1 cellular context compared by ENCODE assay signal in the genomic region with DNA sequence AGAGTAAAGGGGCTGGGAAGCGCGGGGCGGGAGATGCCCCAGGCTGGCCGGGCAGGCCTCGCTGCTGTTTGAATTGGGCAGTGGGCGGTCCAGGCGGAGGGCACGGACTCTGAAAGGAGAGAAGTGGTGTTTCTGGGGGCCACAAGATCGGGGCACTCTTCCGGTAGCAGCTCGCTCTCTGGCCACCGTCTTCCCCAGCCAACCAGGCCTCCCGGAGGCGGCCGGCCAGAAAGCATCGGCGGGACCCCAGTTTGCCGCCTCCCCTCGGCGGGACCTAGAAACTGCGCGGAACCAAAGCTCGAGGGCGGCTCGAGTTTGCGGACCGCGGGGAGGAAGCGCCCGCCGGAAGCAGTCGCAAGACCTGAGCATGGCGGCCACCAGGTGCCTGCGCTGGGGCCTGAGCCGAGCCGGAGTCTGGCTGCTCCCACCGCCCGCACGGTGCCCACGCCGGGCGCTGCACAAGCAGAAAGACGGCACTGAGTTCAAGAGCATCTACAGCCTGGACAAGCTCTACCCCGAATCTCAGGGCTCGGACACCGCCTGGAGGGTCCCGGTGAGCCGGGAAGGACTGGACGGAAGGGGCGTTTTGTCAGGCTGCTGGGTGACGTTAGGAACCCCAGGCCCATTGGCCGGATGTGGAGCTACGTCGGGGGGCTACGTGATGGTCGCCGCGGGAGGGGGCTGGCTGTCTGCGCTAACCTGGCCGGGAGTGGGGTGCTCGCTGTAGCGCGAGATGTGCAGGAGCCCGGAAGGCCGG.
TF ChIP-seq lines count a peak whose summit lies in the region.

Gene MRPL58 (plus strand): TSS at position 351 of the 757 bp plus-strand sequence. CDS start 17 bp downstream, at position 368.

TF ChIP-seq in WTC11, 78 proteins besides CTCF, POLR2A, EP300 and RAD21 (continued from another document and continues in another):
- TF ChIP-seq, protein P1, sequence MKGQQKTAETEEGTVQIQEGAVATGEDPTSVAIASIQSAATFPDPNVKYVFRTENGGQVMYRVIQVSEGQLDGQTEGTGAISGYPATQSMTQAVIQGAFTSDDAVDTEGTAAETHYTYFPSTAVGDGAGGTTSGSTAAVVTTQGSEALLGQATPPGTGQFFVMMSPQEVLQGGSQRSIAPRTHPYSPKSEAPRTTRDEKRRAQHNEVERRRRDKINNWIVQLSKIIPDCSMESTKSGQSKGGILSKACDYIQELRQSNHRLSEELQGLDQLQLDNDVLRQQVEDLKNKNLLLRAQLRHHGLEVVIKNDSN (CRISPR knock-in tag; IDR thresholded peaks at IDR 0.05): peak; percentile 65; the same call in 1 of the 2 replicates
- TF ChIP-seq PREB (CRISPR knock-in tag; IDR thresholded peaks at IDR 0.05; ENCODE audit: borderline replicate concordance): 0 out of 2 replicates have a peak, but pooled peaks have one; percentile 80
- TF ChIP-seq, protein P2, sequence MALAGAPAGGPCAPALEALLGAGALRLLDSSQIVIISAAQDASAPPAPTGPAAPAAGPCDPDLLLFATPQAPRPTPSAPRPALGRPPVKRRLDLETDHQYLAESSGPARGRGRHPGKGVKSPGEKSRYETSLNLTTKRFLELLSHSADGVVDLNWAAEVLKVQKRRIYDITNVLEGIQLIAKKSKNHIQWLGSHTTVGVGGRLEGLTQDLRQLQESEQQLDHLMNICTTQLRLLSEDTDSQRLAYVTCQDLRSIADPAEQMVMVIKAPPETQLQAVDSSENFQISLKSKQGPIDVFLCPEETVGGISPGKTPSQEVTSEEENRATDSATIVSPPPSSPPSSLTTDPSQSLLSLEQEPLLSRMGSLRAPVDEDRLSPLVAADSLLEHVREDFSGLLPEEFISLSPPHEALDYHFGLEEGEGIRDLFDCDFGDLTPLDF (CRISPR knock-in tag; IDR thresholded peaks at IDR 0.05): no peak
- peak; percentile 28; the same call in 1 of the 2 replicates for TF ChIP-seq FOXP1 (CRISPR knock-in tag; IDR thresholded peaks at IDR 0.05; ENCODE audit: borderline replicate concordance)
- TF ChIP-seq FOXJ3 (CRISPR knock-in tag; IDR thresholded peaks at IDR 0.05; ENCODE audit: borderline replicate concordance): no peak
- TF ChIP-seq, protein P3, sequence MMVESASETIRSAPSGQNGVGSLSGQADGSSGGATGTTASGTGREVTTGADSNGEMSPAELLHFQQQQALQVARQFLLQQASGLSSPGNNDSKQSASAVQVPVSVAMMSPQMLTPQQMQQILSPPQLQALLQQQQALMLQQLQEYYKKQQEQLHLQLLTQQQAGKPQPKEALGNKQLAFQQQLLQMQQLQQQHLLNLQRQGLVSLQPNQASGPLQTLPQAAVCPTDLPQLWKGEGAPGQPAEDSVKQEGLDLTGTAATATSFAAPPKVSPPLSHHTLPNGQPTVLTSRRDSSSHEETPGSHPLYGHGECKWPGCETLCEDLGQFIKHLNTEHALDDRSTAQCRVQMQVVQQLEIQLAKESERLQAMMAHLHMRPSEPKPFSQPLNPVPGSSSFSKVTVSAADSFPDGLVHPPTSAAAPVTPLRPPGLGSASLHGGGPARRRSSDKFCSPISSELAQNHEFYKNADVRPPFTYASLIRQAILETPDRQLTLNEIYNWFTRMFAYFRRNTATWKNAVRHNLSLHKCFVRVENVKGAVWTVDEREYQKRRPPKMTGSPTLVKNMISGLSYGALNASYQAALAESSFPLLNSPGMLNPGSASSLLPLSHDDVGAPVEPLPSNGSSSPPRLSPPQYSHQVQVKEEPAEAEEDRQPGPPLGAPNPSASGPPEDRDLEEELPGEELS (CRISPR knock-in tag; IDR thresholded peaks at IDR 0.05): peak; percentile 87
- no peak for TF ChIP-seq MXD4 (CRISPR knock-in tag; IDR thresholded peaks at IDR 0.05; ENCODE audit: borderline replicate concordance)
- TF ChIP-seq GABPB1 (CRISPR knock-in tag; IDR thresholded peaks at IDR 0.05): peak; percentile 96
- TF ChIP-seq ZNF512 (CRISPR knock-in tag; IDR thresholded peaks at IDR 0.05; ENCODE audit: borderline replicate concordance): no peak
- TF ChIP-seq TEAD1 (CRISPR knock-in tag; IDR thresholded peaks at IDR 0.05): peak; percentile 82
- 0 out of 2 replicates have a peak, but pooled peaks have one; percentile 58 for TF ChIP-seq ZBTB43 (CRISPR knock-in tag; IDR thresholded peaks at IDR 0.05)
- TF ChIP-seq ZNF317 (CRISPR knock-in tag; IDR thresholded peaks at IDR 0.05; ENCODE audit: borderline replicate concordance, low read depth): 0 out of 2 replicates have a peak, but pooled peaks have one; percentile 33
- TF ChIP-seq CREB1 (CRISPR knock-in tag; IDR thresholded peaks at IDR 0.05): 0 out of 2 replicates have a peak, but pooled peaks have one; percentile 54
- no peak for TF ChIP-seq ZMAT4 (CRISPR knock-in tag; IDR thresholded peaks at IDR 0.05)
- no peak for TF ChIP-seq TCF7 (CRISPR knock-in tag; IDR thresholded peaks at IDR 0.05; ENCODE audit: low read depth)
- TF ChIP-seq ZNF423 (CRISPR knock-in tag; IDR thresholded peaks at IDR 0.05): no peak
- no peak for TF ChIP-seq ZNF121 (CRISPR knock-in tag; IDR thresholded peaks at IDR 0.05)
- no peak for TF ChIP-seq GRHL2 (CRISPR knock-in tag; IDR thresholded peaks at IDR 0.05; ENCODE audit: insufficient replicate concordance, severe bottlenecking)
- TF ChIP-seq ZBTB21 (CRISPR knock-in tag; IDR thresholded peaks at IDR 0.05; ENCODE audit: borderline replicate concordance): peak; percentile 44; the same call in 1 of the 2 replicates
- TF ChIP-seq NFE2L1 (CRISPR knock-in tag; IDR thresholded peaks at IDR 0.05): no peak
- TF ChIP-seq, protein P4, sequence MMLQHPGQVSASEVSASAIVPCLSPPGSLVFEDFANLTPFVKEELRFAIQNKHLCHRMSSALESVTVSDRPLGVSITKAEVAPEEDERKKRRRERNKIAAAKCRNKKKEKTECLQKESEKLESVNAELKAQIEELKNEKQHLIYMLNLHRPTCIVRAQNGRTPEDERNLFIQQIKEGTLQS (CRISPR knock-in tag; conservative IDR thresholded peaks at IDR 0.05): no peak
- TF ChIP-seq STAT6 (CRISPR knock-in tag; conservative IDR thresholded peaks at IDR 0.05; ENCODE audit: low read depth): no peak
- TF ChIP-seq ELF4 (CRISPR knock-in tag; IDR thresholded peaks at IDR 0.05; ENCODE audit: low read depth): no peak
- TF ChIP-seq JAZF1 (CRISPR knock-in tag; IDR thresholded peaks at IDR 0.05): no peak
- TF ChIP-seq SP1 (CRISPR knock-in tag; conservative IDR thresholded peaks at IDR 0.05): peak; percentile 91
- TF ChIP-seq, protein P5, sequence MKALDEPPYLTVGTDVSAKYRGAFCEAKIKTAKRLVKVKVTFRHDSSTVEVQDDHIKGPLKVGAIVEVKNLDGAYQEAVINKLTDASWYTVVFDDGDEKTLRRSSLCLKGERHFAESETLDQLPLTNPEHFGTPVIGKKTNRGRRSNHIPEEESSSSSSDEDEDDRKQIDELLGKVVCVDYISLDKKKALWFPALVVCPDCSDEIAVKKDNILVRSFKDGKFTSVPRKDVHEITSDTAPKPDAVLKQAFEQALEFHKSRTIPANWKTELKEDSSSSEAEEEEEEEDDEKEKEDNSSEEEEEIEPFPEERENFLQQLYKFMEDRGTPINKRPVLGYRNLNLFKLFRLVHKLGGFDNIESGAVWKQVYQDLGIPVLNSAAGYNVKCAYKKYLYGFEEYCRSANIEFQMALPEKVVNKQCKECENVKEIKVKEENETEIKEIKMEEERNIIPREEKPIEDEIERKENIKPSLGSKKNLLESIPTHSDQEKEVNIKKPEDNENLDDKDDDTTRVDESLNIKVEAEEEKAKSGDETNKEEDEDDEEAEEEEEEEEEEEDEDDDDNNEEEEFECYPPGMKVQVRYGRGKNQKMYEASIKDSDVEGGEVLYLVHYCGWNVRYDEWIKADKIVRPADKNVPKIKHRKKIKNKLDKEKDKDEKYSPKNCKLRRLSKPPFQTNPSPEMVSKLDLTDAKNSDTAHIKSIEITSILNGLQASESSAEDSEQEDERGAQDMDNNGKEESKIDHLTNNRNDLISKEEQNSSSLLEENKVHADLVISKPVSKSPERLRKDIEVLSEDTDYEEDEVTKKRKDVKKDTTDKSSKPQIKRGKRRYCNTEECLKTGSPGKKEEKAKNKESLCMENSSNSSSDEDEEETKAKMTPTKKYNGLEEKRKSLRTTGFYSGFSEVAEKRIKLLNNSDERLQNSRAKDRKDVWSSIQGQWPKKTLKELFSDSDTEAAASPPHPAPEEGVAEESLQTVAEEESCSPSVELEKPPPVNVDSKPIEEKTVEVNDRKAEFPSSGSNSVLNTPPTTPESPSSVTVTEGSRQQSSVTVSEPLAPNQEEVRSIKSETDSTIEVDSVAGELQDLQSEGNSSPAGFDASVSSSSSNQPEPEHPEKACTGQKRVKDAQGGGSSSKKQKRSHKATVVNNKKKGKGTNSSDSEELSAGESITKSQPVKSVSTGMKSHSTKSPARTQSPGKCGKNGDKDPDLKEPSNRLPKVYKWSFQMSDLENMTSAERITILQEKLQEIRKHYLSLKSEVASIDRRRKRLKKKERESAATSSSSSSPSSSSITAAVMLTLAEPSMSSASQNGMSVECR (CRISPR knock-in tag; IDR thresholded peaks at IDR 0.05; ENCODE audit: borderline replicate concordance): no peak; the same call in none of the 2 replicates
- TF ChIP-seq, protein P6, sequence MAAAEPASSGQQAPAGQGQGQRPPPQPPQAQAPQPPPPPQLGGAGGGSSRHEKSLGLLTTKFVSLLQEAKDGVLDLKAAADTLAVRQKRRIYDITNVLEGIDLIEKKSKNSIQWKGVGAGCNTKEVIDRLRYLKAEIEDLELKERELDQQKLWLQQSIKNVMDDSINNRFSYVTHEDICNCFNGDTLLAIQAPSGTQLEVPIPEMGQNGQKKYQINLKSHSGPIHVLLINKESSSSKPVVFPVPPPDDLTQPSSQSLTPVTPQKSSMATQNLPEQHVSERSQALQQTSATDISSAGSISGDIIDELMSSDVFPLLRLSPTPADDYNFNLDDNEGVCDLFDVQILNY (CRISPR knock-in tag; IDR thresholded peaks at IDR 0.05): peak; percentile 78
- TF ChIP-seq ZNF416 (CRISPR knock-in tag; IDR thresholded peaks at IDR 0.05): no peak
- no peak for TF ChIP-seq ZSCAN18 (CRISPR knock-in tag; IDR thresholded peaks at IDR 0.05)
